23 cellular contexts compared by ENCODE assay signal in genomic region chr5:120703923-120704445, GRCh38.
DNase-seq lines count a peak whose midpoint lies in the region; ATAC-seq lines count a peak whose summit lies in the region.
"Had no signal": no experiment of that assay in that cellular context is flagged by ENCODE, and none has a peak within 500 bp of the region (broad histone marks: within the 10 kb centered on the region; RNA-seq: fewer than 3 reads in every experiment).

No MANE protein-coding gene starts in this region.

- peak overlapping the region; percentile 42 for H3K27ac ChIP-seq in angular gyrus (ENCODE audit: low read depth, low read length)
- H3K27ac ChIP-seq: SJSA1 had no signal

- no peaks in the 10 kb centered on the region for H3K27me3 ChIP-seq in HAP-1 (ENCODE audit: low read depth)
- H3K27me3 ChIP-seq: BE2C, MG63, SJSA1 had no signal

- DNase-seq in HAP-1 (ENCODE audit: low spot score in 2 of 2) (peak; percentile 73 to 97), superior temporal gyrus (ENCODE audit: extremely low spot score) (peak; percentile 53), dermis blood vessel endothelial cell (no peak), Right ventricle myocardium inferior (ENCODE audit: missing footprints) (no peak), NCI-H82 (lab: John Stamatoyannopoulos, UW) (no peak)
- DNase-seq: ACHN; BE2C; Calu3; DMS79 treated with DMSO at 0.1 percent for 48 hours; HCEC 1CT; KG1; MG63; NCI-H2029; NCI-H446; NCI-H524 treated with DMSO at 0.1 percent for 48 hours; NCI-H774; NK-92 treated with Interleukin-12 subunit alpha and Interleukin-12 subunit beta, amount 100 ng/mL, for 24 hours; PC-3; Right ventricle myocardium superior had no signal

- ATAC-seq in Right ventricle myocardium inferior (no peak), HG03457 (IDR thresholded peaks at IDR 0.05; ENCODE audit: unreplicated experiment) (no peak)
- ATAC-seq: PC-3 had no signal

- intact Hi-C loops in Right ventricle myocardium inferior (cut with DNase I), result no loop called here

- in situ Hi-C loops in HAP-1 (cut with MboI; ENCODE audit: low sequenced_read_pairs), result no loop called here

- H3K36me3 ChIP-seq in HAP-1 (replicated peaks), result no peaks in the 10 kb centered on the region
- H3K36me3 ChIP-seq: BE2C, MG63, SJSA1 had no signal

- peaks cover 32% of the 10 kb centered on the region for H3K4me1 ChIP-seq in HAP-1
- H3K4me1 ChIP-seq: BE2C, SJSA1 had no signal

- H3K9me3 ChIP-seq in HAP-1, result no peaks in the 10 kb centered on the region
- H3K9me3 ChIP-seq: BE2C, MG63, SJSA1 had no signal

- H3K4me3 ChIP-seq in HAP-1, result no peak overlapping the region
- peak overlapping the region; percentile 28 for H3K4me3 ChIP-seq in iPS-11a (ENCODE audit: low read depth, low read length)
- H3K4me3 ChIP-seq: MG63, SJSA1 had no signal

Comparison
In these comparisons a context has a peak if more than half of its experiments do, and no peak if none do; other contexts are left out.
1. DNase-seq: peak in HAP-1 (2 of 2) and superior temporal gyrus (single experiment); none in dermis blood vessel endothelial cell (single experiment), Right ventricle myocardium inferior (single experiment) and NCI-H82 (single experiment).